In genomic region chr4:128856246-128856645, GRCh38 we compare ENCODE assay signal across 21 cellular contexts.
"Had no signal": no experiment of that assay in that cellular context is flagged by ENCODE, and none has a peak within 500 bp of the region (broad histone marks: within the 10 kb centered on the region; RNA-seq: fewer than 3 reads in every experiment).

No MANE protein-coding gene starts in this region.

- H3K27me3 Mint-ChIP-seq: activated CD4-positive, alpha-beta T cell treated with anti-CD3 and anti-CD28 coated beads, Interleukin-2, amount 10 ng/mL, durations not matched to agents 7 days and 5 days; naive thymus-derived CD8-positive, alpha-beta T cell had no signal

- H3K27me3 ChIP-seq: brain microvascular endothelial cell, dorsolateral prefrontal cortex, left lung, spleen had no signal

- H3K9me3 ChIP-seq: left lung, spleen had no signal

- DNase-seq: activated CD4-positive, alpha-beta T cell treated with anti-CD3 and anti-CD28 coated beads, Interleukin-2, amount 10 ng/mL, durations not matched to agents 7 days and 5 days; activated CD8-positive, alpha-beta memory T cell treated with anti-CD3 and anti-CD28 coated beads for 24 hours; activated naive CD4-positive, alpha-beta T cell; brain microvascular endothelial cell; central memory CD4-positive, alpha-beta T cell; dorsolateral prefrontal cortex; foreskin melanocyte; glutamatergic neuron; hypothalamus; kidney; left lung; mammary epithelial cell; naive thymus-derived CD8-positive, alpha-beta T cell; spleen; stimulated activated CD4-positive, alpha-beta T cell treated with anti-CD3 and anti-CD28 coated beads, Interleukin-4, amount 100 ng/mL, for 4 hours; stimulated activated naive CD4-positive, alpha-beta T cell; SW 1271 had no signal

- H3K9me3 Mint-ChIP-seq: activated CD4-positive, alpha-beta T cell treated with anti-CD3 and anti-CD28 coated beads, Interleukin-2, amount 10 ng/mL, durations not matched to agents 7 days and 5 days; activated T-helper 1 cell treated with anti-CD3 and anti-CD28 coated beads, Interleukin-12 subunit alpha, Interleukin-12 subunit beta, Interleukin-2, Interleukin-4 antibody, amounts not matched to agents 30 ng/mL and 10 ng/mL and 1 ng/mL, durations not matched to agents 14 hours and 24 hours and 36 hours; naive thymus-derived CD8-positive, alpha-beta T cell had no signal

- ATAC-seq: activated CD4-positive, CD25-positive, alpha-beta regulatory T cell treated with anti-CD3 and anti-CD28 coated beads, Interleukin-2, amount 50 U/mL, for 24 hours; left lung; naive thymus-derived CD8-positive, alpha-beta T cell; sciatic nerve had no signal

- H3K27ac ChIP-seq: brain microvascular endothelial cell, dorsolateral prefrontal cortex, left lung, parathyroid adenoma, spleen had no signal

- H3K4me1 ChIP-seq: parathyroid adenoma had no signal

- H3K4me3 Mint-ChIP-seq: activated CD4-positive, alpha-beta T cell treated with anti-CD3 and anti-CD28 coated beads, Interleukin-2, amount 10 ng/mL, durations not matched to agents 7 days and 5 days; activated T-helper 1 cell treated with anti-CD3 and anti-CD28 coated beads, Interleukin-12 subunit alpha, Interleukin-12 subunit beta, Interleukin-2, Interleukin-4 antibody, amounts not matched to agents 30 ng/mL and 10 ng/mL and 1 ng/mL, durations not matched to agents 14 hours and 24 hours and 36 hours; naive thymus-derived CD8-positive, alpha-beta T cell had no signal

- H3K27ac Mint-ChIP-seq: activated CD4-positive, alpha-beta T cell treated with anti-CD3 and anti-CD28 coated beads, Interleukin-2, amount 10 ng/mL, durations not matched to agents 7 days and 5 days had no signal

- H3K4me3 ChIP-seq: dorsolateral prefrontal cortex, left lung, spleen had no signal
